ENCODE assay signal across 9 cellular contexts in the genomic region with DNA sequence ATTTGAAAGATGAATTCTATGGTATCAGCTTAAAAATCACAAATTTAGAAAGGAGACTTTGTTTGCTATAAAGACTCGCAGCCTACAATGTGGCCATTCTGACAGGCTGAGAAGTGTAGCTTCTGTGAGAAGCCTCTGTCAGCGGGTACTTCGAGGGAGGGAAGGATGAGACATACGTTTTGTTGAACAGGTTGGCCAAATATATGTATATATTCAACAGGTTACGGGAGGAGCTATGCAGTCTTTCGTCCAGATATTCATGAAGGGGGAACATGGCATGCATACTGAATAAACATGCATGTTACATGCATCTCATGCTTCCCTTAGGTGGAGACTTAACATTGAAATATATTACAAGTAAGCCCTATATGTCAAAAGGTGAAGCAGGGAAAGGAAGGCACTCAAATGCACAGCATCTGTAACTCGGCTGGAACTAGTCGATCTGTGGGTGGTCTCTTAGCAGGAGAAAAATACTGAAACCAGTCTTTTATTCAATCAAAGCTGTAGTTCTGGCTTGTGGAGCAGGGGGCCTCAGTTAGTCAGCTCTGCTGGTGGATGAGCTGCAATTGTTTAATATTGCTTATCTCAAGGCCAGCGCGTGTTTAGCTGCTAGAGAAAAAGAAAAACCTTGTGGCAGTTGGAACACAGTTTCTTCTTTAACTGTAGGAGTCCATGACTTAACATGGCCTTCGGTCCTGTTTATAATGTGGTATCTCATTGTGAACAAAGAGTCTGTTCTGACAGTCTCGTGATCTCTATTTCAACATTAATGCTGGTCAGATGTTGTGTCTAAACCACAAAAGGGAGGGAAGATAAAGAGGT.
DNase-seq lines count a peak whose midpoint lies in the region; ATAC-seq and TF ChIP-seq lines count a peak whose summit lies in the region.
"Had no signal": no experiment of that assay in that cellular context is flagged by ENCODE, and none has a peak within 500 bp of the region (broad histone marks: within the 10 kb centered on the region; RNA-seq: fewer than 3 reads in every experiment).

No MANE protein-coding gene starts in this region.

- no peak for TF ChIP-seq CTCF in Calu3 (IDR thresholded peaks at IDR 0.05; ENCODE audit: unreplicated experiment)

- peak overlapping the region; percentile 96 for H3K27ac Mint-ChIP-seq in memory B cell
- H3K27ac Mint-ChIP-seq in T-cell, result no peak overlapping the region
- H3K27ac Mint-ChIP-seq in Calu3 (ENCODE audit: unreplicated experiment), result no peak overlapping the region

- peak; percentile 35 for DNase-seq in SK-N-DZ (ENCODE audit: low spot score)
- DNase-seq in memory B cell (ENCODE audit: low spot score in 2 of 2), result no peak
- DNase-seq in T-cell, result no peak
- no peak for DNase-seq in NCI-H226
- no peak for DNase-seq in stimulated activated CD4-positive, alpha-beta T cell treated with anti-CD3 and anti-CD28 coated beads, Interleukin-1b, Interleukin-23, amount 100 ng/mL, for 48 hours
- DNase-seq in Calu3, result no peak
- DNase-seq: NK-92 treated with Interleukin-12 subunit alpha and Interleukin-12 subunit beta, amount 100 ng/mL, for 24 hours had no signal

- CTCF ChIA-PET in T-cell (lab: Charles Lee), result no interaction called here
- CTCF ChIA-PET in Calu3 (lab: Charles Lee), result no interaction called here

- peaks cover 3% of the 10 kb centered on the region for H3K36me3 Mint-ChIP-seq in memory B cell
- peaks cover 11% of the 10 kb centered on the region for H3K36me3 Mint-ChIP-seq in T-cell
- H3K36me3 Mint-ChIP-seq in Calu3 (ENCODE audit: insufficient read depth, unreplicated experiment), result no peaks in the 10 kb centered on the region

- intact Hi-C loops in Calu3 (cut with micrococcal nuclease; ENCODE audit: unreplicated experiment), result no loop called here

- BruUV-seq in Calu3 (replicated peaks; lab: Mats Ljungman, UMichigan), result no TSS peak

- peaks cover 1% of the 10 kb centered on the region for H3K27me3 Mint-ChIP-seq in memory B cell
- H3K27me3 Mint-ChIP-seq in T-cell, result peaks cover 9 to 11% of the 10 kb centered on the region in 2 donors
- H3K27me3 Mint-ChIP-seq in Calu3 (ENCODE audit: unreplicated experiment), result peaks cover 10% of the 10 kb centered on the region

- H3K9me3 Mint-ChIP-seq in memory B cell (peaks cover 1% of the 10 kb centered on the region), T-cell (no peaks in the 10 kb centered on the region), Calu3 (ENCODE audit: low read depth, unreplicated experiment) (peaks cover 2% of the 10 kb centered on the region)

- H3K4me1 Mint-ChIP-seq in memory B cell (peaks cover 25% of the 10 kb centered on the region), T-cell (peaks cover 0 to 8% (median 0%) of the 10 kb centered on the region in 3 donors), Calu3 (ENCODE audit: low read depth, unreplicated experiment) (peaks cover 12% of the 10 kb centered on the region)

- ATAC-seq in GM18858 (IDR thresholded peaks at IDR 0.05; ENCODE audit: unreplicated experiment) (peak; percentile 11), HG02610 (IDR thresholded peaks at IDR 0.05; ENCODE audit: unreplicated experiment) (peak; percentile 2), memory B cell (ENCODE audit: low read depth) (peak; percentile 37), T-cell (replicated peaks in 1 of 4) (no peak)

- peak overlapping the region; percentile 73 for H3K4me3 Mint-ChIP-seq in memory B cell
- no peak overlapping the region for H3K4me3 Mint-ChIP-seq in T-cell
- H3K4me3 Mint-ChIP-seq in Calu3 (ENCODE audit: low read depth, unreplicated experiment), result no peak overlapping the region

- POLR2A ChIA-PET in T-cell (lab: Charles Lee), result no interaction called here

Comparison
In these comparisons a context has a peak if more than half of its experiments do, and no peak if none do; other contexts are left out.
1. ATAC-seq: peak in GM18858 (single experiment), HG02610 (single experiment) and memory B cell (single experiment); none in T-cell (0 of 4).